Comparison of ENCODE assay signal across 1 cellular context in genomic region chr11:89205378-89205777, GRCh38.
TF ChIP-seq lines count a peak whose summit lies in the region.

No MANE protein-coding gene starts in this region.

TF ChIP-seq in GM23338, 12 proteins besides CTCF, POLR2A, EP300 and RAD21:
- TF ChIP-seq STAT1 (IDR thresholded peaks at IDR 0.05; ENCODE audit: unreplicated experiment) (no peak), ZNF462 (CRISPR knock-in tag; IDR thresholded peaks at IDR 0.05) (no peak), CREB1 (CRISPR knock-in tag; IDR thresholded peaks at IDR 0.05; ENCODE audit: low read depth) (no peak), JUNB (IDR thresholded peaks at IDR 0.05; ENCODE audit: unreplicated experiment) (no peak), ETS1 (IDR thresholded peaks at IDR 0.05) (no peak), ZNF331 (CRISPR knock-in tag; IDR thresholded peaks at IDR 0.05; ENCODE audit: low read depth) (no peak), EZH2 (IDR thresholded peaks at IDR 0.05; ENCODE audit: low read depth, unreplicated experiment) (no peak), NANOG (IDR thresholded peaks at IDR 0.05; ENCODE audit: borderline replicate concordance) (no peak)
